19 cellular contexts compared by ENCODE assay signal in genomic region chr14:54381821-54382220, GRCh38.
"Had no signal": no experiment of that assay in that cellular context is flagged by ENCODE, and none has a peak within 500 bp of the region (broad histone marks: within the 10 kb centered on the region; RNA-seq: fewer than 3 reads in every experiment).

No MANE protein-coding gene starts in this region.

- DNase-seq: colonic mucosa; effector memory CD8-positive, alpha-beta T cell; erythroblast; esophagus squamous epithelium; foreskin melanocyte; hypothalamus; kidney; left lung; mesenchymal stem cell; midbrain; naive thymus-derived CD4-positive, alpha-beta T cell; stimulated activated CD4-positive, alpha-beta T cell treated with anti-CD3 and anti-CD28 coated beads, Interleukin-12 subunit alpha, Interleukin-12 subunit beta, amount 100 ng/mL, for 4 hours; stimulated activated CD4-positive, alpha-beta T cell treated with anti-CD3 and anti-CD28 coated beads, Interleukin-1b, Interleukin-23, amount 100 ng/mL, for 48 hours; stimulated activated CD4-positive, alpha-beta T cell treated with anti-CD3 and anti-CD28 coated beads, Interleukin-4, amount 100 ng/mL, for 1 hour; stimulated activated CD8-positive, alpha-beta memory T cell treated with anti-CD3 and anti-CD28 coated beads, Interleukin-4, amount 100 ng/mL, for 48 hours; stimulated activated naive CD4-positive, alpha-beta T cell; stimulated activated naive CD8-positive, alpha-beta T cell treated with anti-CD3 and anti-CD28 coated beads, Interleukin-15, amount 100 ng/mL, for 72 hours; trophoblast cell had no signal

- ATAC-seq: effector memory CD8-positive, alpha-beta T cell; left lung; naive thymus-derived CD4-positive, alpha-beta T cell; sciatic nerve; stimulated activated naive CD8-positive, alpha-beta T cell treated with anti-CD3 and anti-CD28 coated beads, Interleukin-15, amount 100 ng/mL, for 72 hours had no signal
